Comparison of ENCODE assay signal across 24 cellular contexts in the genomic region with DNA sequence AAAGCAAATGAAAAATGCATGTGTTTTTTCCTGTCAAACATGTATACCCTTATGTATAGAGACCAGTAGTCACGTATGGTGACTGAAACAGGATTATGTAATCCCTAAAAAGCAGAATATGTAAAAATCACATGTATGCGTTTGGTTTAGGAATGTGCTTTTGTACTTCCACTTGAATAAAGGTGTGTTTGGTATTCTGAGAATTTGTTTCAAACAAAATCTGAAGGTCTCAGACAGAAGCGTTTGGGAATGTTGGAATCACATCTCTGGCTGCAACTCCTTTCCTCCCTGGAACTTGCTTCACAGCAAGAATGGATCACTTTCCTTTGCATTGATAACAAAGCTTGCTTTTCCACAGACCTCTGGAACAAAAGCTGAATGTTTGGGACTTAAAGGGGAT. TPM values are rescaled to one million over a fixed set of nuclear protein-coding genes. Genes with fewer than 3 reads are reported as not detected.
"Had no signal": no experiment of that assay in that cellular context is flagged by ENCODE, and none has a peak within 500 bp of the region (broad histone marks: within the 10 kb centered on the region; RNA-seq: fewer than 3 reads in every experiment).

No MANE protein-coding gene starts in this region.

- H3K27ac Mint-ChIP-seq: stimulated activated effector memory CD8-positive, alpha-beta T cell treated with anti-CD3 and anti-CD28 coated beads, Interleukin-12 subunit alpha, Interleukin-12 subunit beta, amount 100 ng/mL, for 72 hours; stimulated activated naive CD8-positive, alpha-beta T cell treated with anti-CD3 and anti-CD28 coated beads, Interleukin-15, Interleukin-2, amounts not matched to agents 100 ng/mL and 50 ng/mL, for 24 hours had no signal

- ATAC-seq: esophagus mucosa; heart right ventricle; mucosa of descending colon; naive thymus-derived CD8-positive, alpha-beta T cell; pancreas; right lobe of liver; stimulated activated effector memory CD8-positive, alpha-beta T cell treated with anti-CD3 and anti-CD28 coated beads, Interleukin-12 subunit alpha, Interleukin-12 subunit beta, amount 100 ng/mL, for 72 hours had no signal

- H3K9me3 ChIP-seq: heart right ventricle, left ventricle myocardium inferior, mucosa of descending colon, pancreas, prostate gland, right lobe of liver, tibial artery had no signal

- H3K4me1 ChIP-seq: pancreas, prostate gland had no signal

- H3K4me3 Mint-ChIP-seq: central memory CD8-positive, alpha-beta T cell; immature natural killer cell; naive thymus-derived CD8-positive, alpha-beta T cell; stimulated activated effector memory CD8-positive, alpha-beta T cell treated with anti-CD3 and anti-CD28 coated beads, Interleukin-12 subunit alpha, Interleukin-12 subunit beta, amount 100 ng/mL, for 72 hours; stimulated activated naive CD8-positive, alpha-beta T cell treated with anti-CD3 and anti-CD28 coated beads, Interleukin-15, Interleukin-2, amounts not matched to agents 100 ng/mL and 50 ng/mL, for 24 hours had no signal

- H3K27me3 ChIP-seq: dorsolateral prefrontal cortex, heart right ventricle, pancreas, right lobe of liver, tibial artery had no signal

- DNase-seq: cortex of kidney; dorsolateral prefrontal cortex; effector memory CD4-positive, alpha-beta T cell; heart right ventricle; hypothalamus; immature natural killer cell; left ventricle myocardium inferior; mucosa of descending colon; naive thymus-derived CD8-positive, alpha-beta T cell; nucleus accumbens; pancreas; retina; right lobe of liver; stimulated activated CD4-positive, alpha-beta T cell treated with anti-CD3 and anti-CD28 coated beads, Interleukin-4, amount 100 ng/mL, for 1 hour; stimulated activated CD8-positive, alpha-beta memory T cell treated with anti-CD3 and anti-CD28 coated beads, Interleukin-4, amount 100 ng/mL, for 48 hours; tibial artery had no signal

- H3K4me3 ChIP-seq: dorsolateral prefrontal cortex, heart right ventricle, left ventricle myocardium inferior, lung, mucosa of descending colon, pancreas, prostate gland, right lobe of liver, tibial artery had no signal

- H3K27ac ChIP-seq: pancreas, prostate gland, right lobe of liver, tibial artery had no signal

- H3K9me3 Mint-ChIP-seq: central memory CD8-positive, alpha-beta T cell; immature natural killer cell; naive thymus-derived CD8-positive, alpha-beta T cell; neural crest cell; stimulated activated effector memory CD8-positive, alpha-beta T cell treated with anti-CD3 and anti-CD28 coated beads, Interleukin-12 subunit alpha, Interleukin-12 subunit beta, amount 100 ng/mL, for 72 hours; stimulated activated naive CD8-positive, alpha-beta T cell treated with anti-CD3 and anti-CD28 coated beads, Interleukin-15, Interleukin-2, amounts not matched to agents 100 ng/mL and 50 ng/mL, for 24 hours had no signal

- H3K36me3 ChIP-seq: prostate gland had no signal

- H3K27me3 Mint-ChIP-seq: central memory CD8-positive, alpha-beta T cell; stimulated activated naive CD8-positive, alpha-beta T cell treated with anti-CD3 and anti-CD28 coated beads, Interleukin-15, Interleukin-2, amounts not matched to agents 100 ng/mL and 50 ng/mL, for 24 hours had no signal

RNA-seq across cellular contexts. Expression of a gene that starts 21.8 kb away (rescaled TPM):
- total RNA-seq: frontal cortex, left ventricle myocardium inferior had no signal
